Comparison of ENCODE assay signal across 15 cellular contexts in the genomic region with DNA sequence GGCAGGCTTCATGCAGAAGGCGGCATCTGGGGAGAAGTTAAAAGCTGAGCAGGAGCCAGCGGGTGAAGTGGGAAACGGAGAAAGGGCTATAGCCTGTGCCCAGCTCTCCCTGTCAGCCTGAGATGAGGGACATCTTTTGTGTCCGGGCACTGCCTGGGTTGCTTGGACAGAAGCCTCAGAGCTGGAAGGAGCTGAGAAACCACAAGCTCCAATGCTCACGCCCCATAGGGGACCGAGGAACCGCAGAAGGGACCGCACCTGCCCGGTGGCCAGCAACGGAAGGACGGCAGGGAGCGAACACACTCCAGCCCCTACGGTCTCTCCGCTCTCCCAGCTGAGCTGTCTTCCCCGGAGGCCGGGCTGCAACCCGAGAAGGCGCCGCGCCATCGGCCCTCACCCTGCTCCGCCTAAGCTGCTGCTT.
A peak's percentile ranks its signal among the peaks of the same experiment; 100 is the strongest.
DNase-seq lines count a peak whose midpoint lies in the region; ATAC-seq and TF ChIP-seq lines count a peak whose summit lies in the region.
"Had no signal": no experiment of that assay in that cellular context is flagged by ENCODE, and none has a peak within 500 bp of the region (broad histone marks: within the 10 kb centered on the region; RNA-seq: fewer than 3 reads in every experiment).

No MANE protein-coding gene starts in this region.

- ATAC-seq in WTC11: peak; percentile 66
- ATAC-seq in left cardiac atrium: peak; percentile 18 to 47
- no peak for ATAC-seq in activated T-helper 17 cell treated with anti-CD3 and anti-CD28 coated beads, Interleukin-2, amount 50 U/mL, for 72 hours (replicated peaks)
- ATAC-seq in GM19452 (IDR thresholded peaks at IDR 0.05; ENCODE audit: unreplicated experiment): no peak
- ATAC-seq in GM18867 (IDR thresholded peaks at IDR 0.05; ENCODE audit: unreplicated experiment): no peak
- ATAC-seq: stimulated activated memory B cell treated with anti-CD40 and anti-IgM and Interleukin-4, amounts not matched to agents 10 μg/mL and 1 μg/mL and 100 μg/mL, for 72 hours had no signal

- TF ChIP-seq POLR2A in ovary (IDR thresholded peaks at IDR 0.05) (no peak), Peyer's patch (IDR thresholded peaks at IDR 0.05) (no peak)

- 20 to 49% (median 33%) methylated on average over 8 to 22 of the region's 22 CpGs for WGBS in ovary, 3 donors

- intact Hi-C loops in left cardiac atrium (cut with DNase I) (no loop called here), ovary (cut with DNase I) (no loop called here)

- TF ChIP-seq CTCF in WTC11 (IDR thresholded peaks at IDR 0.05) (no peak), ovary (IDR thresholded peaks at IDR 0.05) (no peak), Peyer's patch (IDR thresholded peaks at IDR 0.05) (no peak)

- H3K27me3 Mint-ChIP-seq in WTC11 (ENCODE audit: low read depth): no peaks in the 10 kb centered on the region
- no peaks in the 10 kb centered on the region for H3K27me3 Mint-ChIP-seq in activated T-helper 17 cell treated with anti-CD3 and anti-CD28 coated beads, Interleukin-2, amount 50 U/mL, for 72 hours
- H3K27me3 Mint-ChIP-seq: activated naive CD8-positive, alpha-beta T cell treated with anti-CD3 and anti-CD28 coated beads, Interleukin-2, amount 10 ng/mL, durations not matched to agents 7 days and 5 days; stimulated activated memory B cell treated with anti-CD40 and anti-IgM and Interleukin-4, amounts not matched to agents 10 μg/mL and 1 μg/mL and 100 μg/mL, for 72 hours had no signal

- peak overlapping the region; percentile 66 to 81 for H3K27ac ChIP-seq in ovary
- H3K27ac ChIP-seq in Peyer's patch: no peak overlapping the region
- H3K27ac ChIP-seq: BLaER1 had no signal

- H3K4me1 ChIP-seq in ovary (ENCODE audit: insufficient read depth) (peaks cover 9% of the 10 kb centered on the region), Peyer's patch (no peaks in the 10 kb centered on the region)
- H3K4me1 ChIP-seq: BLaER1 had no signal

- DNase-seq in EH (ENCODE audit: low read depth) (peak; percentile 52), WTC11 (ENCODE audit: low spot score) (peak; percentile 63), left cardiac atrium (no peak), ovary (peak in 3 of 5 donors; percentile 50 to 75 (median 66)), Peyer's patch (no peak)
- DNase-seq: activated naive CD8-positive, alpha-beta T cell treated with anti-CD3 and anti-CD28 coated beads, Interleukin-2, amount 10 ng/mL, durations not matched to agents 7 days and 5 days; mammary epithelial cell; NCI-H774; stimulated activated CD4-positive, alpha-beta T cell treated with anti-CD3 and anti-CD28 coated beads, Interleukin-2, amount 100 ng/mL, for 48 hours had no signal

- H3K9me3 Mint-ChIP-seq in WTC11: peaks cover 12% of the 10 kb centered on the region
- H3K9me3 Mint-ChIP-seq in activated T-helper 17 cell treated with anti-CD3 and anti-CD28 coated beads, Interleukin-2, amount 50 U/mL, for 72 hours: peaks cover 6% of the 10 kb centered on the region

- peaks cover 8% of the 10 kb centered on the region for H3K4me1 Mint-ChIP-seq in WTC11
- H3K4me1 Mint-ChIP-seq in activated T-helper 17 cell treated with anti-CD3 and anti-CD28 coated beads, Interleukin-2, amount 50 U/mL, for 72 hours: peaks cover 6% of the 10 kb centered on the region

- no peak overlapping the region for H3K4me3 Mint-ChIP-seq in WTC11
- no peak overlapping the region for H3K4me3 Mint-ChIP-seq in activated T-helper 17 cell treated with anti-CD3 and anti-CD28 coated beads, Interleukin-2, amount 50 U/mL, for 72 hours
- H3K4me3 Mint-ChIP-seq: activated naive CD8-positive, alpha-beta T cell treated with anti-CD3 and anti-CD28 coated beads, Interleukin-2, amount 10 ng/mL, durations not matched to agents 7 days and 5 days; stimulated activated memory B cell treated with anti-CD40 and anti-IgM and Interleukin-4, amounts not matched to agents 10 μg/mL and 1 μg/mL and 100 μg/mL, for 72 hours had no signal

- H3K36me3 Mint-ChIP-seq in WTC11: no peaks in the 10 kb centered on the region
- no peaks in the 10 kb centered on the region for H3K36me3 Mint-ChIP-seq in activated T-helper 17 cell treated with anti-CD3 and anti-CD28 coated beads, Interleukin-2, amount 50 U/mL, for 72 hours (ENCODE audit: low read depth)

- H3K4me3 ChIP-seq in ovary (no peak overlapping the region), Peyer's patch (no peak overlapping the region)
- H3K4me3 ChIP-seq: BLaER1 had no signal

- CTCF ChIA-PET in WTC11 (lab: Charles Lee): interaction anchor here (0.8 kb wide), 2 partner anchors 85 to 115 kb away, joined by 3 read pairs; no protein-coding TSS in a partner anchor

- no peaks in the 10 kb centered on the region for H3K27me3 ChIP-seq in ovary
- no peaks in the 10 kb centered on the region for H3K27me3 ChIP-seq in Peyer's patch
- H3K27me3 ChIP-seq: BLaER1 had no signal

- no peak for TF ChIP-seq EP300 in ovary (IDR thresholded peaks at IDR 0.05)

- H3K9me3 ChIP-seq in ovary (no peaks in the 10 kb centered on the region), Peyer's patch (no peaks in the 10 kb centered on the region)
- H3K9me3 ChIP-seq: BLaER1 had no signal

- POLR2A ChIA-PET in WTC11 (lab: Charles Lee): no interaction called here

- H3K36me3 ChIP-seq in ovary (no peaks in the 10 kb centered on the region), Peyer's patch (no peaks in the 10 kb centered on the region)
- H3K36me3 ChIP-seq: BLaER1 had no signal

- H3K27ac Mint-ChIP-seq in WTC11: no peak overlapping the region
- H3K27ac Mint-ChIP-seq in activated T-helper 17 cell treated with anti-CD3 and anti-CD28 coated beads, Interleukin-2, amount 50 U/mL, for 72 hours: no peak overlapping the region
- H3K27ac Mint-ChIP-seq: activated naive CD8-positive, alpha-beta T cell treated with anti-CD3 and anti-CD28 coated beads, Interleukin-2, amount 10 ng/mL, durations not matched to agents 7 days and 5 days; progenitor cell of endocrine pancreas; stimulated activated memory B cell treated with anti-CD40 and anti-IgM and Interleukin-4, amounts not matched to agents 10 μg/mL and 1 μg/mL and 100 μg/mL, for 72 hours had no signal

TF ChIP-seq in WTC11, 78 proteins besides CTCF, POLR2A, EP300 and RAD21 (continues in another document):
- TF ChIP-seq TEAD1 (CRISPR knock-in tag; IDR thresholded peaks at IDR 0.05): no peak
- TF ChIP-seq, protein P1, sequence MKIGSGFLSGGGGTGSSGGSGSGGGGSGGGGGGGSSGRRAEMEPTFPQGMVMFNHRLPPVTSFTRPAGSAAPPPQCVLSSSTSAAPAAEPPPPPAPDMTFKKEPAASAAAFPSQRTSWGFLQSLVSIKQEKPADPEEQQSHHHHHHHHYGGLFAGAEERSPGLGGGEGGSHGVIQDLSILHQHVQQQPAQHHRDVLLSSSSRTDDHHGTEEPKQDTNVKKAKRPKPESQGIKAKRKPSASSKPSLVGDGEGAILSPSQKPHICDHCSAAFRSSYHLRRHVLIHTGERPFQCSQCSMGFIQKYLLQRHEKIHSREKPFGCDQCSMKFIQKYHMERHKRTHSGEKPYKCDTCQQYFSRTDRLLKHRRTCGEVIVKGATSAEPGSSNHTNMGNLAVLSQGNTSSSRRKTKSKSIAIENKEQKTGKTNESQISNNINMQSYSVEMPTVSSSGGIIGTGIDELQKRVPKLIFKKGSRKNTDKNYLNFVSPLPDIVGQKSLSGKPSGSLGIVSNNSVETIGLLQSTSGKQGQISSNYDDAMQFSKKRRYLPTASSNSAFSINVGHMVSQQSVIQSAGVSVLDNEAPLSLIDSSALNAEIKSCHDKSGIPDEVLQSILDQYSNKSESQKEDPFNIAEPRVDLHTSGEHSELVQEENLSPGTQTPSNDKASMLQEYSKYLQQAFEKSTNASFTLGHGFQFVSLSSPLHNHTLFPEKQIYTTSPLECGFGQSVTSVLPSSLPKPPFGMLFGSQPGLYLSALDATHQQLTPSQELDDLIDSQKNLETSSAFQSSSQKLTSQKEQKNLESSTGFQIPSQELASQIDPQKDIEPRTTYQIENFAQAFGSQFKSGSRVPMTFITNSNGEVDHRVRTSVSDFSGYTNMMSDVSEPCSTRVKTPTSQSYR (CRISPR knock-in tag; IDR thresholded peaks at IDR 0.05): no peak
- no peak for TF ChIP-seq GTF2I (CRISPR knock-in tag; conservative IDR thresholded peaks at IDR 0.05)
- TF ChIP-seq, protein P2, sequence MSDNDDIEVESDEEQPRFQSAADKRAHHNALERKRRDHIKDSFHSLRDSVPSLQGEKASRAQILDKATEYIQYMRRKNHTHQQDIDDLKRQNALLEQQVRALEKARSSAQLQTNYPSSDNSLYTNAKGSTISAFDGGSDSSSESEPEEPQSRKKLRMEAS (CRISPR knock-in tag; IDR thresholded peaks at IDR 0.05): no peak
- TF ChIP-seq NR1H2 (CRISPR knock-in tag; IDR thresholded peaks at IDR 0.05): no peak
- TF ChIP-seq GABPB1 (CRISPR knock-in tag; IDR thresholded peaks at IDR 0.05): no peak
- TF ChIP-seq GRHL2 (CRISPR knock-in tag; IDR thresholded peaks at IDR 0.05; ENCODE audit: insufficient replicate concordance, severe bottlenecking): no peak
- TF ChIP-seq TEAD4 (CRISPR knock-in tag; IDR thresholded peaks at IDR 0.05): no peak
- no peak for TF ChIP-seq CBFB (CRISPR knock-in tag; IDR thresholded peaks at IDR 0.05; ENCODE audit: low read depth)
- no peak for TF ChIP-seq FOXK1 (CRISPR knock-in tag; IDR thresholded peaks at IDR 0.05)
- no peak for TF ChIP-seq JAZF1 (CRISPR knock-in tag; IDR thresholded peaks at IDR 0.05)
- TF ChIP-seq KAT7 (CRISPR knock-in tag; IDR thresholded peaks at IDR 0.05; ENCODE audit: borderline replicate concordance): no peak
- TF ChIP-seq, protein P3, sequence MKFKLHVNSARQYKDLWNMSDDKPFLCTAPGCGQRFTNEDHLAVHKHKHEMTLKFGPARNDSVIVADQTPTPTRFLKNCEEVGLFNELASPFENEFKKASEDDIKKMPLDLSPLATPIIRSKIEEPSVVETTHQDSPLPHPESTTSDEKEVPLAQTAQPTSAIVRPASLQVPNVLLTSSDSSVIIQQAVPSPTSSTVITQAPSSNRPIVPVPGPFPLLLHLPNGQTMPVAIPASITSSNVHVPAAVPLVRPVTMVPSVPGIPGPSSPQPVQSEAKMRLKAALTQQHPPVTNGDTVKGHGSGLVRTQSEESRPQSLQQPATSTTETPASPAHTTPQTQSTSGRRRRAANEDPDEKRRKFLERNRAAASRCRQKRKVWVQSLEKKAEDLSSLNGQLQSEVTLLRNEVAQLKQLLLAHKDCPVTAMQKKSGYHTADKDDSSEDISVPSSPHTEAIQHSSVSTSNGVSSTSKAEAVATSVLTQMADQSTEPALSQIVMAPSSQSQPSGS (CRISPR knock-in tag; IDR thresholded peaks at IDR 0.05; ENCODE audit: borderline replicate concordance, low read depth): no peak

Comparison
In these comparisons a context has a peak if more than half of its experiments do, and no peak if none do; other contexts are left out.
1. DNase-seq: peak in EH (single experiment), WTC11 (single experiment) and ovary (3 of 5); none in left cardiac atrium (single experiment) and Peyer's patch (0 of 3).
2. ATAC-seq: peak in WTC11 (single experiment) and left cardiac atrium (2 of 2); none in activated T-helper 17 cell treated with anti-CD3 and anti-CD28 coated beads, Interleukin-2, amount 50 U/mL, for 72 hours (single experiment), GM19452 (single experiment) and GM18867 (single experiment).
3. H3K27ac ChIP-seq: peak in ovary (2 of 2); none in Peyer's patch (0 of 4).